ENCODE assay signal across 8 cellular contexts in genomic region chr11:7514099-7514725, GRCh38. TPM values are rescaled to one million over a fixed set of nuclear protein-coding genes. Genes with fewer than 3 reads are reported as not detected.
DNase-seq lines count a peak whose midpoint lies in the region; ATAC-seq and TF ChIP-seq lines count a peak whose summit lies in the region.

No MANE protein-coding gene starts in this region.

- TF ChIP-seq EP300 in suprapubic skin (IDR thresholded peaks at IDR 0.05): no peak

- H4K20me1 ChIP-seq in DOHH2 (ENCODE audit: control insufficient read depth, insufficient read depth, low read depth, low read length): no peaks in the 10 kb centered on the region

- TF ChIP-seq POLR2A in lower leg skin (IDR thresholded peaks at IDR 0.05): no peak
- no peak for TF ChIP-seq POLR2A in suprapubic skin (IDR thresholded peaks at IDR 0.05)

- peak; percentile 38 for TF ChIP-seq CTCF in DOHH2 (IDR thresholded peaks at IDR 0.05; ENCODE audit: low read depth, low read length, poor library complexity, severe bottlenecking)
- no peak for TF ChIP-seq CTCF in lower leg skin (IDR thresholded peaks at IDR 0.05)
- no peak for TF ChIP-seq CTCF in suprapubic skin (IDR thresholded peaks at IDR 0.05)

- H3K27ac ChIP-seq in DOHH2 (ENCODE audit: low read depth, low read length) (peak overlapping the region; percentile 85), cingulate gyrus (ENCODE audit: low read depth, low read length) (peak overlapping the region; percentile 95), suprapubic skin (peak overlapping the region; percentile 85)

- peaks cover 54% of the 10 kb centered on the region for H3K79me2 ChIP-seq in DOHH2 (ENCODE audit: control insufficient read depth, low read length)

- peak; percentile 49 for DNase-seq in NOMO-1 treated with DMSO at 0.1 percent for 48 hours (lab: John Stamatoyannopoulos, UW; ENCODE audit: unreplicated experiment)
- peak; percentile 38 to 90 for DNase-seq in lower leg skin (ENCODE audit: low spot score in 2 of 2)
- no peak for DNase-seq in suprapubic skin (ENCODE audit: low spot score in 2 of 2)
- DNase-seq in central memory CD4-positive, alpha-beta T cell: no peak
- no peak for DNase-seq in GM19238 (ENCODE audit: insufficient read length, low spot score)

- H3K9me3 ChIP-seq in DOHH2 (ENCODE audit: control insufficient read depth, insufficient read depth, low read length) (no peaks in the 10 kb centered on the region), suprapubic skin (no peaks in the 10 kb centered on the region)

- peaks cover 56% of the 10 kb centered on the region for H3K4me1 ChIP-seq in DOHH2 (ENCODE audit: control insufficient read depth, low read length)
- peaks cover 43% of the 10 kb centered on the region for H3K4me1 ChIP-seq in suprapubic skin

- no peaks in the 10 kb centered on the region for H3F3A ChIP-seq in DOHH2 (ENCODE audit: control insufficient read depth, insufficient read depth)

- no peaks in the 10 kb centered on the region for H3K9me2 ChIP-seq in DOHH2 (replicated peaks; ENCODE audit: control insufficient read depth, low read length)

- H3K27me3 ChIP-seq in DOHH2 (ENCODE audit: control insufficient read depth, low read length): no peaks in the 10 kb centered on the region
- no peaks in the 10 kb centered on the region for H3K27me3 ChIP-seq in suprapubic skin

- peak overlapping the region; percentile 93 for H3K4me2 ChIP-seq in DOHH2 (ENCODE audit: low read length)

- ATAC-seq in GM21576 (IDR thresholded peaks at IDR 0.05; ENCODE audit: unreplicated experiment): peak; percentile 11

- H3K4me3 ChIP-seq in DOHH2 (ENCODE audit: low read length) (peak overlapping the region; percentile 86), lower leg skin (ENCODE audit: low read depth, poor library complexity, severe bottlenecking) (peak overlapping the region; percentile 86), suprapubic skin (peak overlapping the region; percentile 74)

- H3K36me3 ChIP-seq in DOHH2 (ENCODE audit: control insufficient read depth, low read length): peaks cover 5% of the 10 kb centered on the region
- H3K36me3 ChIP-seq in suprapubic skin: no peaks in the 10 kb centered on the region

- WGBS in lower leg skin, 2 donors: 4 to 5% methylated on average over 12 to 14 of the region's 36 CpGs
- 5% methylated on average over 15 of the region's 36 CpGs for WGBS in suprapubic skin

- intact Hi-C loops in lower leg skin (cut with DNase I; ENCODE audit: low total_unique reads): no loop called here

RNA-seq across cellular contexts. Expression of gene PPFIBP2, which starts 0.4 kb away (rescaled TPM):
- total RNA-seq in lower leg skin: 10 to 100 TPM; 56.6 to 87.1 (median 69.5) TPM
- total RNA-seq in suprapubic skin: 100 to 1,000 TPM in 1 of 4 donors, 10 to 100 TPM in 3; 68.2 to 139 (median 76.2) TPM

RNA-seq across cellular contexts. Expression of gene OLFML1, which starts 28.9 kb away (rescaled TPM):
- 1 to 10 TPM; 1.4 to 4.0 (median 2.7) TPM for total RNA-seq in lower leg skin
- 1 to 10 TPM; 1.2 to 5.3 (median 2.2) TPM for total RNA-seq in suprapubic skin

Comparison
In these comparisons a context has a peak if more than half of its experiments do, and no peak if none do; other contexts are left out.
1. DNase-seq: peak in NOMO-1 treated with DMSO at 0.1 percent for 48 hours (single experiment) and lower leg skin (2 of 2); none in suprapubic skin (0 of 2), central memory CD4-positive, alpha-beta T cell (single experiment) and GM19238 (single experiment).
2. Peak in every context shown above with its lines, with median percentiles within 50 percentile points of each other: H3K27ac ChIP-seq and H3K4me3 ChIP-seq.